31 cellular contexts compared by ENCODE assay signal in the genomic region with DNA sequence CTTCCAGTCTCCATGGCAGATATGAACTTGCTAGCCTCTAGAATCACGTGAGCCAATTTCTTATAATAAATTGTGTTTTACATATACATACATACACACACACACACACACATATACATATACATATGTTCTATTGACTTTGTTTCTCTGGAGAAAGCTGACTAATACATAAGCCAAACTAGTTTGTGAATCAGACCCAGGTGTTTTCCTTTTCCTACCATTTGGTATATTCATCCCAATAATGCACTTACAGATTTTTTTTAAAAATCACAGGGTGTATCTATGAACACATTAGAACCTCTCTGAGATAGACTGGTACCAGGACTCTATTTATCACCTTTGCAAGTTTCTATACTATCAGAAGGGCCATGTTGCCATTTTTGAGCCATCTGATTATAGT.
"Had no signal": no experiment of that assay in that cellular context is flagged by ENCODE, and none has a peak within 500 bp of the region (broad histone marks: within the 10 kb centered on the region; RNA-seq: fewer than 3 reads in every experiment).

No MANE protein-coding gene starts in this region.

- H3K4me3 ChIP-seq: MG63 had no signal

- H3K36me3 ChIP-seq: MG63 had no signal

- DNase-seq: Karpas-422, Kasumi-1, MG63, MM.1S, MV-4-11, NCI-H1048, NCI-H1092, NCI-H1092 treated with DMSO at 0.1 percent for 48 hours, NCI-H1105, NCI-H1417 treated with DMSO at 0.1 percent for 48 hours, NCI-H1436, NCI-H1436 treated with DMSO at 0.1 percent for 48 hours, NCI-H146, NCI-H1694, NCI-H1694 treated with DMSO at 0.1 percent for 48 hours, NCI-H187, NCI-H187 treated with DMSO at 0.1 percent for 48 hours, NCI-H1930, NCI-H2029, NCI-H2029 treated with DMSO at 0.1 percent for 48 hours, NCI-H2081, NCI-H2081 treated with DMSO at 0.1 percent for 48 hours, NCI-H2107, NCI-H2171, NCI-H2171 treated with DMSO at 0.1 percent for 48 hours, NCI-H2227 treated with DMSO at 0.1 percent for 48 hours, NCI-H226, NCI-H446, NCI-H446 treated with DMSO at 0.1 percent for 48 hours, NCI-H510A, NCI-H510A treated with DMSO at 0.1 percent for 48 hours had no signal

- H3K9me3 ChIP-seq: MG63 had no signal

- H3K27me3 ChIP-seq: MG63 had no signal
